Comparison of ENCODE assay signal across 17 cellular contexts in genomic region chr5:17185349-17185748, GRCh38. TPM values are rescaled to one million over a fixed set of nuclear protein-coding genes. Genes with fewer than 3 reads are reported as not detected.
DNase-seq lines count a peak whose midpoint lies in the region; ATAC-seq and TF ChIP-seq lines count a peak whose summit lies in the region.
"Had no signal": no experiment of that assay in that cellular context is flagged by ENCODE, and none has a peak within 500 bp of the region (broad histone marks: within the 10 kb centered on the region; RNA-seq: fewer than 3 reads in every experiment).

No MANE protein-coding gene starts in this region.

- H3K27ac ChIP-seq in left ventricle myocardium inferior (replicated peaks) (peak overlapping the region; percentile 33), left lung (peak overlapping the region; percentile 45 to 53), Peyer's patch (no peak overlapping the region)
- H3K27ac ChIP-seq: BLaER1 treated with 17β-estradiol and CSF1 and Interleukin-3, amounts not matched to agents 10 nM and 100 nM had no signal

- H3K27me3 ChIP-seq in left ventricle myocardium inferior (ENCODE audit: low read depth) (no peaks in the 10 kb centered on the region), adipocyte (replicated peaks; ENCODE audit: control insufficient read depth, insufficient read depth, low read length) (no peaks in the 10 kb centered on the region), left lung (no peaks in the 10 kb centered on the region), Peyer's patch (no peaks in the 10 kb centered on the region)
- H3K27me3 ChIP-seq: BLaER1 treated with 17β-estradiol and CSF1 and Interleukin-3, amounts not matched to agents 10 nM and 100 nM had no signal

- intact Hi-C loops in left ventricle myocardium inferior (cut with micrococcal nuclease) (no loop called here), Right ventricle myocardium superior (cut with DNase I) (loop anchor here (5.0 kb wide), 1 partner anchor 248 kb away; the partner anchor contains the start of gene MYO10), left lung (cut with DNase I) (loop anchor here in 1 of 2 donors (10.0 kb wide), 1 partner anchor 401 kb away; no protein-coding TSS in a partner anchor)

- H3K4me1 ChIP-seq in left ventricle myocardium inferior = peaks cover 9% of the 10 kb centered on the region
- H3K4me1 ChIP-seq in adipocyte (ENCODE audit: control insufficient read depth, insufficient read depth, low read length) = peaks cover 72% of the 10 kb centered on the region
- H3K4me1 ChIP-seq in left lung = peaks cover 12 to 14% of the 10 kb centered on the region in 2 donors
- peaks cover 0 to 9% (median 2%) of the 10 kb centered on the region in 4 donors for H3K4me1 ChIP-seq in Peyer's patch

- TF ChIP-seq CTCF in left ventricle myocardium inferior (IDR thresholded peaks at IDR 0.05; ENCODE audit: borderline replicate concordance) (no peak), left lung (IDR thresholded peaks at IDR 0.05) (no peak), Peyer's patch (IDR thresholded peaks at IDR 0.05) (no peak)

- H3K36me3 ChIP-seq in left ventricle myocardium inferior = no peaks in the 10 kb centered on the region
- H3K36me3 ChIP-seq in adipocyte (ENCODE audit: control insufficient read depth, insufficient read depth, low read length, severe bottlenecking) = no peaks in the 10 kb centered on the region
- no peaks in the 10 kb centered on the region for H3K36me3 ChIP-seq in left lung
- no peaks in the 10 kb centered on the region for H3K36me3 ChIP-seq in Peyer's patch
- H3K36me3 ChIP-seq: BLaER1 treated with 17β-estradiol and CSF1 and Interleukin-3, amounts not matched to agents 10 nM and 100 nM had no signal

- ATAC-seq in Right ventricle myocardium superior (ENCODE audit: poor library complexity) (no peak), left lung (no peak)
- ATAC-seq: CD8-positive, alpha-beta T cell; Panc1 had no signal

- TF ChIP-seq POLR2A in Peyer's patch (IDR thresholded peaks at IDR 0.05) = no peak

- DNase-seq in left ventricle myocardium inferior = no peak
- DNase-seq in Right ventricle myocardium superior = no peak
- no peak for DNase-seq in adipocyte (ENCODE audit: low read depth)
- DNase-seq in left lung = no peak
- DNase-seq in NCI-H1417 (lab: John Stamatoyannopoulos, UW) = no peak
- no peak for DNase-seq in NOMO-1 (lab: John Stamatoyannopoulos, UW; ENCODE audit: unreplicated experiment in 2 of 2)
- no peak for DNase-seq in activated T-cell treated with anti-CD3 and anti-CD28 coated beads for 4 hours
- no peak for DNase-seq in Peyer's patch
- DNase-seq: Calu3; CD8-positive, alpha-beta T cell; NCI-H1048; NCI-H1436 treated with DMSO at 0.1 percent for 48 hours; NCI-H2029; NCI-H345; NCI-H526 had no signal

- peak overlapping the region; percentile 42 for H3K9ac ChIP-seq in adipocyte (ENCODE audit: low read length)
- H3K9ac ChIP-seq: BLaER1 treated with 17β-estradiol and CSF1 and Interleukin-3, amounts not matched to agents 10 nM and 100 nM had no signal

- H3K4me3 ChIP-seq in left ventricle myocardium inferior (no peak overlapping the region), adipocyte (ENCODE audit: low read length) (no peak overlapping the region), left lung (no peak overlapping the region), Peyer's patch (no peak overlapping the region)
- H3K4me3 ChIP-seq: BLaER1 treated with 17β-estradiol and CSF1 and Interleukin-3, amounts not matched to agents 10 nM and 100 nM had no signal

- H3K9me3 ChIP-seq in left ventricle myocardium inferior (replicated peaks) (no peaks in the 10 kb centered on the region), adipocyte (ENCODE audit: control insufficient read depth, low read length) (no peaks in the 10 kb centered on the region), left lung (no peaks in the 10 kb centered on the region), Peyer's patch (no peaks in the 10 kb centered on the region)
- H3K9me3 ChIP-seq: BLaER1 treated with 17β-estradiol and CSF1 and Interleukin-3, amounts not matched to agents 10 nM and 100 nM had no signal

RNA-seq across cellular contexts. Expression of gene BASP1, which starts 32.1 kb away (rescaled TPM):
- 3.7 TPM for total RNA-seq in left ventricle myocardium inferior
- 3.4 TPM for total RNA-seq in Right ventricle myocardium superior
- 10 to 100 TPM; 22.9 to 45.9 TPM for total RNA-seq in left lung
- 10 to 100 TPM in 1 of 4 donors, 1 to 10 TPM in 2, not detected in 1; 6.7 to 39.6 (median 8.0) TPM for total RNA-seq in Peyer's patch
- total RNA-seq: Calu3 had no signal

Comparison
In these comparisons a context has a peak if more than half of its experiments do, and no peak if none do; other contexts are left out.
1. H3K27ac ChIP-seq: peak in left ventricle myocardium inferior (single experiment) and left lung (2 of 2); none in Peyer's patch (0 of 4).